In the genomic region with DNA sequence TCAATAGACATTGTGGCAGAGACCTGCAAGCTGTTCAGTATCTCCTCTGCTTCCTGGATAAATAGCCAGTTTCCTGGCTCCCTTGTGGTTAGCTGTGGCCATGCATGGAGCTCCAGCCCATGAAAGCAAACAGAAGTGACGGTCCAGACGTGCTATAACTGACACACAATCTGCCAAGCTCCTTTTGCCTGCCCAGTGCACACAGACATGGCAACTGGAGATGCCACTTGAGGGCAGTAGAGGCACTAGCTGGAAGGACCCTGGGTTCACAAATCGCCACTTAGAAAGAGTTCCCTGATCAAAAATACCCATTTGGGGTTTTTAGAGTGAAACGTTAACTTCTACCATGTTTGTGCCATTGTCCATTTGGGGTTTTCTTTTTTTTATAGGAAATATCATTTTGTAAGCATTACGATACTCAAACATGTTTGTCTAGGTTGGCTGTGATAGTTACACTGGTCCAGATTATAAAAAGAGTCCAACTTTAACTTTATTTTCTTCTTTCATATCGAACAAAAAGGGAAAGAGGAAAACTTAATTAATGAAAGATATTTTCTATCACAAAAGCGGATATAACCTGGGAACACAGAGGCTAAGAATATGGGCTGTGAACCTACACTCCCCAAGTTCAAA, we compare ENCODE assay signal across 8 cellular contexts. TPM values are rescaled to one million over a fixed set of nuclear protein-coding genes. Genes with fewer than 3 reads are reported as not detected.
DNase-seq lines count a peak whose midpoint lies in the region; ATAC-seq and TF ChIP-seq lines count a peak whose summit lies in the region.

No MANE protein-coding gene starts in this region.

- no peaks in the 10 kb centered on the region for H3K27me3 ChIP-seq in ovary

- no peak overlapping the region for H3K27ac ChIP-seq in ovary

- no peaks in the 10 kb centered on the region for H3K9me3 Mint-ChIP-seq in progenitor cell of endocrine pancreas (ENCODE audit: low read depth)

- peaks cover 40% of the 10 kb centered on the region for H3K36me3 Mint-ChIP-seq in progenitor cell of endocrine pancreas (ENCODE audit: insufficient read depth)

- no peaks in the 10 kb centered on the region for H3K9me3 ChIP-seq in ovary

- no peaks in the 10 kb centered on the region for H3K4me1 ChIP-seq in ovary (ENCODE audit: insufficient read depth)

- TF ChIP-seq CTCF in AG09319 (IDR thresholded peaks at IDR 0.05; ENCODE audit: low read depth, low read length) (peak; percentile 46), epithelial cell of esophagus (IDR thresholded peaks at IDR 0.05; ENCODE audit: insufficient read depth, low read depth, low read length, missing control alignments) (peak; percentile 65), progenitor cell of endocrine pancreas (IDR thresholded peaks at IDR 0.05; ENCODE audit: unreplicated experiment) (peak; percentile 49), ovary (IDR thresholded peaks at IDR 0.05) (no peak)

- H3K4me3 Mint-ChIP-seq in progenitor cell of endocrine pancreas (ENCODE audit: low read depth), result no peak overlapping the region

- no peak overlapping the region for H3K27ac Mint-ChIP-seq in progenitor cell of endocrine pancreas

- TF ChIP-seq EP300 in ovary (IDR thresholded peaks at IDR 0.05), result no peak

- no peak for TF ChIP-seq POLR2A in ovary (IDR thresholded peaks at IDR 0.05)

- DNase-seq in AG09319 (ENCODE audit: extremely low read depth, low read depth) (no peak), OCI-M1 (lab: John Stamatoyannopoulos, UW) (peak; percentile 40), epithelial cell of esophagus (ENCODE audit: low read depth) (peak; percentile 39), progenitor cell of endocrine pancreas (ENCODE audit: low spot score, unreplicated experiment) (no peak), DMS153 (lab: John Stamatoyannopoulos, UW) (no peak), T-helper 9 cell (no peak), ovary (no peak)

- 76 to 86% (median 81%) methylated on average over 7 of the region's 7 CpGs for WGBS in ovary, 3 donors

- H3K4me1 Mint-ChIP-seq in progenitor cell of endocrine pancreas (ENCODE audit: low read depth), result no peaks in the 10 kb centered on the region

- H3K4me3 ChIP-seq in epithelial cell of esophagus (ENCODE audit: low read length) (no peak overlapping the region), ovary (no peak overlapping the region)

- no peaks in the 10 kb centered on the region for H3K27me3 Mint-ChIP-seq in progenitor cell of endocrine pancreas

- no peaks in the 10 kb centered on the region for H3K36me3 ChIP-seq in ovary

- ATAC-seq in GM18868 (IDR thresholded peaks at IDR 0.05; ENCODE audit: unreplicated experiment), result peak; percentile 79

- intact Hi-C loops in ovary (cut with DNase I), result no loop called here

RNA-seq across cellular contexts. Expression of gene KIN, which starts 31.3 kb away (rescaled TPM):
- 15.3 and 17.3 TPM in 2 replicates for total RNA-seq in progenitor cell of endocrine pancreas
- total RNA-seq in ovary, result 10 to 100 TPM in 5 of 7 donors, 1 to 10 TPM in 2; 7.4 to 14.6 (median 12.1) TPM
- 10 to 100 TPM in 1 of 2 donors, 1 to 10 TPM in 1; 8.2 to 11.4 TPM for polyA plus RNA-seq in ovary

RNA-seq across cellular contexts. Expression of gene ATP5F1C, which starts 31.5 kb away (rescaled TPM):
- total RNA-seq in progenitor cell of endocrine pancreas (220 and 221 TPM in 2 replicates), ovary (100 to 1,000 TPM; 154 to 214 (median 191) TPM)
- polyA plus RNA-seq in ovary, result 100 to 1,000 TPM; 179 to 324 TPM

RNA-seq across cellular contexts. Expression of gene ITIH2, which starts 53.4 kb away (rescaled TPM):
- 4.6 and 4.9 TPM in 2 replicates for total RNA-seq in progenitor cell of endocrine pancreas
- total RNA-seq in ovary, result 1 to 10 TPM in 1 of 7 donors, under 1 TPM in 3, not detected in 3; 0.15 to 1.2 (median 0.39) TPM
- polyA plus RNA-seq in ovary, result under 1 TPM in 1 of 2 donors, not detected in 1; 0.02 TPM

Comparison
In these comparisons a context has a peak if more than half of its experiments do, and no peak if none do; other contexts are left out.
1. DNase-seq: peak in OCI-M1 (single experiment) and epithelial cell of esophagus (single experiment); none in AG09319 (single experiment), progenitor cell of endocrine pancreas (single experiment), DMS153 (single experiment), T-helper 9 cell (single experiment) and ovary (0 of 5).
2. CTCF ChIP-seq: peak in AG09319 (single experiment), epithelial cell of esophagus (single experiment) and progenitor cell of endocrine pancreas (single experiment); none in ovary (0 of 3).